8 cellular contexts compared by ENCODE assay signal in genomic region chr20:36462440-36463211, GRCh38.
DNase-seq lines count a peak whose midpoint lies in the region; ATAC-seq and TF ChIP-seq lines count a peak whose summit lies in the region.

No MANE protein-coding gene starts in this region.

- H3K27me3 Mint-ChIP-seq in H9 (ENCODE audit: low read depth), result peaks cover 5% of the 10 kb centered on the region

- H4K8ac ChIP-seq in H9 (replicated peaks; ENCODE audit: insufficient read length, low read depth, low read length), result no peak overlapping the region
- H4K8ac ChIP-seq in neuronal stem cell (ENCODE audit: low read depth, low read length), result no peak overlapping the region

- peaks cover 2 to 35% of the 10 kb centered on the region in 2 donors for H3K36me3 ChIP-seq in neuronal stem cell (replicated peaks in 1 of 2; ENCODE audit: control insufficient read depth in 2 of 2, insufficient read depth in 2 of 2, low read length in 2 of 2)

- no peak for ATAC-seq in HG03469 (IDR thresholded peaks at IDR 0.05; ENCODE audit: unreplicated experiment)

- H3K9me3 ChIP-seq in H9 (ENCODE audit: control insufficient read depth, low read depth, low read length) (no peaks in the 10 kb centered on the region), neuronal stem cell (replicated peaks in 1 of 2; ENCODE audit: control insufficient read depth in 2 of 2, insufficient read depth in 1 of 2, low read depth in 1 of 2, low read length in 2 of 2) (no peaks in the 10 kb centered on the region)

- peaks cover 4 to 11% (median 5%) of the 10 kb centered on the region in 3 experiments; a peak in 5 of 7 replicates for H3K36me3 Mint-ChIP-seq in H9 (ENCODE audit: insufficient read depth in 1 of 3, low read depth in 3 of 3)

- no peaks in the 10 kb centered on the region for H3K27me3 ChIP-seq in H9 (ENCODE audit: insufficient read depth, low read length)
- H3K27me3 ChIP-seq in neuronal stem cell (ENCODE audit: control insufficient read depth in 3 of 3, insufficient read depth in 3 of 3, low read depth in 1 of 3, low read length in 3 of 3), result no peaks in the 10 kb centered on the region

- H3K14ac ChIP-seq in H9 (ENCODE audit: insufficient read depth, low read length), result peak overlapping the region; percentile 3; the same call in 1 of the 2 replicates
- peak overlapping the region; percentile 42 for H3K14ac ChIP-seq in neuronal stem cell (ENCODE audit: low read length)

- H2BK12ac ChIP-seq in H9 (ENCODE audit: insufficient read length, low read depth, low read length) (no peak overlapping the region), neuronal stem cell (ENCODE audit: low read length) (no peak overlapping the region)

- no peaks in the 10 kb centered on the region for H4K20me1 ChIP-seq in H9 (ENCODE audit: control insufficient read depth, insufficient read depth, insufficient read length)

- H3K4me3 Mint-ChIP-seq in H9, result peak overlapping the region; percentile 86 to 94

- no CpG with 5 or more reads among the region's 21 CpGs for WGBS in H9 (ENCODE audit: extremely low coverage, insufficient read length, low lambda C conversion rate)
- no CpG with 5 or more reads among the region's 21 CpGs for whole genome bisulfite sequencing in neuronal stem cell (ENCODE audit: extremely low coverage in 2 of 2, insufficient read length in 2 of 2, insufficient replicate concordance in 1 of 2), 2 donors

- peaks cover 17% of the 10 kb centered on the region; the same call in 1 of the 2 replicates for H3K79me2 ChIP-seq in H9 (ENCODE audit: insufficient read depth, low read length)

- no peak overlapping the region for H4K5ac ChIP-seq in H9 (ENCODE audit: insufficient read length, low read depth, low read length)

- no peak overlapping the region for H4K91ac ChIP-seq in H9 (ENCODE audit: insufficient read length, low read depth, low read length)
- H4K91ac ChIP-seq in neuronal stem cell (ENCODE audit: low read depth, low read length, poor library complexity), result no peak overlapping the region

- TF ChIP-seq CTCF in H9 (conservative IDR thresholded peaks at IDR 0.05) (no peak), WI38 (IDR thresholded peaks at IDR 0.05; ENCODE audit: low read depth, low read length) (no peak), foreskin fibroblast (IDR thresholded peaks at IDR 0.05; ENCODE audit: low read depth, low read length) (no peak)

- H2AK5ac ChIP-seq in H9 (ENCODE audit: insufficient read length, low read length), result no peak overlapping the region
- H2AK5ac ChIP-seq in neuronal stem cell (ENCODE audit: low read depth, low read length), result peak overlapping the region; percentile 100

- no peak overlapping the region for H2BK120ac ChIP-seq in H9 (ENCODE audit: low read depth, low read length, poor library complexity, severe bottlenecking)
- H2BK120ac ChIP-seq in neuronal stem cell (ENCODE audit: low read depth, low read length), result peak overlapping the region; percentile 26

- no peak overlapping the region for H3K56ac ChIP-seq in H9 (ENCODE audit: insufficient read length, low read depth, low read length)

- peak overlapping the region; percentile 91 for H3K4me2 ChIP-seq in H9 (ENCODE audit: insufficient read depth, insufficient read length, low read length)
- peak overlapping the region; percentile 85 for H3K4me2 ChIP-seq in neuronal stem cell (ENCODE audit: insufficient read depth, low read length, poor library complexity, severe bottlenecking)

- H3K27ac ChIP-seq in H9 (ENCODE audit: insufficient read length, low read depth, low read length) (no peak overlapping the region), neuronal stem cell (replicated peaks; ENCODE audit: low read length) (no peak overlapping the region)

- no peak overlapping the region for H3K18ac ChIP-seq in H9 (ENCODE audit: insufficient read length, low read depth, low read length)
- H3K18ac ChIP-seq in neuronal stem cell (ENCODE audit: low read length), result peak overlapping the region; percentile 73

- no peak overlapping the region for H2BK5ac ChIP-seq in H9 (ENCODE audit: insufficient read length, low read length)
- H2BK5ac ChIP-seq in neuronal stem cell (ENCODE audit: low read length), result peak overlapping the region; percentile 49

- peak overlapping the region in 2 of 3 experiments; percentile 34 to 87; a peak in 2 of 7 replicates for H3K27ac Mint-ChIP-seq in H9

- no peak overlapping the region for H3K4ac ChIP-seq in H9 (ENCODE audit: low read depth, low read length)
- H3K4ac ChIP-seq in neuronal stem cell (ENCODE audit: low read length), result no peak overlapping the region

- H2AFZ ChIP-seq in H9 (ENCODE audit: low read length) (no peak overlapping the region), neuronal stem cell (ENCODE audit: low read length) (peak overlapping the region; percentile 44)

- H2BK15ac ChIP-seq in H9 (ENCODE audit: low read depth, low read length), result no peak overlapping the region
- H2BK15ac ChIP-seq in neuronal stem cell (ENCODE audit: low read length), result peak overlapping the region; percentile 54

- DNase-seq in ACHN (peak; percentile 40), H9 (no peak), foreskin fibroblast (peak; percentile 75 to 86), neuronal stem cell (ENCODE audit: low spot score) (no peak), HT-29 (ENCODE audit: low spot score) (no peak), iPS-NIHi7 (ENCODE audit: extremely low spot score) (no peak)

- H3K23ac ChIP-seq in H9 (ENCODE audit: insufficient read length, low read depth, low read length), result no peak overlapping the region
- peak overlapping the region; percentile 10 for H3K23ac ChIP-seq in neuronal stem cell (ENCODE audit: low read depth, low read length, poor library complexity)

- peak overlapping the region; percentile 10 for H3K9ac ChIP-seq in H9 (ENCODE audit: extremely low read depth, insufficient read length, low read length)
- H3K9ac ChIP-seq in neuronal stem cell (ENCODE audit: low read depth, low read length, poor library complexity), result peak overlapping the region; percentile 91

- peaks cover 51 to 57% of the 10 kb centered on the region in 2 experiments for H3K4me1 Mint-ChIP-seq in H9

- no peaks in the 10 kb centered on the region for H3K9me3 Mint-ChIP-seq in H9

- H3K23me2 ChIP-seq in H9 (ENCODE audit: insufficient read length, low read depth, low read length, poor library complexity, severe bottlenecking), result peaks cover 19% of the 10 kb centered on the region

- H3K4me1 ChIP-seq in H9 (ENCODE audit: insufficient read depth, low read length), result peaks cover 14% of the 10 kb centered on the region; the same call in 1 of the 2 replicates
- H3K4me1 ChIP-seq in neuronal stem cell (ENCODE audit: control insufficient read depth in 2 of 2, insufficient read depth in 1 of 2, low read depth in 1 of 2, low read length in 2 of 2), result peaks cover 19 to 32% of the 10 kb centered on the region in 2 donors

- no peak overlapping the region for H3T11ph ChIP-seq in H9 (ENCODE audit: low read length)

- H3K4me3 ChIP-seq in WI38 (ENCODE audit: low read depth, low read length), result peak overlapping the region; percentile 80
- H3K4me3 ChIP-seq in foreskin fibroblast (ENCODE audit: low read depth in 1 of 2, low read length in 2 of 2), result peak overlapping the region; percentile 97 to 99
- peak overlapping the region; percentile 85 to 87 for H3K4me3 ChIP-seq in neuronal stem cell (ENCODE audit: low read length in 2 of 2)

- in situ Hi-C loops in ACHN (cut with HindIII; ENCODE audit: low pct_ligation_motif_present, low pct_unique_long_range_greater_than_20kb, low sequenced_read_pairs), result no loop called here

- H3K79me1 ChIP-seq in H9 (ENCODE audit: insufficient read depth, low read depth, low read length, poor library complexity, severe bottlenecking), result peaks cover 5% of the 10 kb centered on the region
- H3K79me1 ChIP-seq in neuronal stem cell (ENCODE audit: low read depth, low read length), result peaks cover 12% of the 10 kb centered on the region

- H2BK20ac ChIP-seq in H9 (ENCODE audit: low read depth, low read length, poor library complexity, severe bottlenecking), result no peak overlapping the region

Comparison
In these comparisons a context has a peak if more than half of its experiments do, and no peak if none do; other contexts are left out.
1. DNase-seq: peak in ACHN (single experiment) and foreskin fibroblast (2 of 2); none in H9 (single experiment), neuronal stem cell (single experiment), HT-29 (single experiment) and iPS-NIHi7 (single experiment).
2. Peak in every context shown above with its lines, with median percentiles within 50 percentile points of each other: H3K4me3 ChIP-seq.